Comparison of ENCODE assay signal across 8 cellular contexts in the genomic region with DNA sequence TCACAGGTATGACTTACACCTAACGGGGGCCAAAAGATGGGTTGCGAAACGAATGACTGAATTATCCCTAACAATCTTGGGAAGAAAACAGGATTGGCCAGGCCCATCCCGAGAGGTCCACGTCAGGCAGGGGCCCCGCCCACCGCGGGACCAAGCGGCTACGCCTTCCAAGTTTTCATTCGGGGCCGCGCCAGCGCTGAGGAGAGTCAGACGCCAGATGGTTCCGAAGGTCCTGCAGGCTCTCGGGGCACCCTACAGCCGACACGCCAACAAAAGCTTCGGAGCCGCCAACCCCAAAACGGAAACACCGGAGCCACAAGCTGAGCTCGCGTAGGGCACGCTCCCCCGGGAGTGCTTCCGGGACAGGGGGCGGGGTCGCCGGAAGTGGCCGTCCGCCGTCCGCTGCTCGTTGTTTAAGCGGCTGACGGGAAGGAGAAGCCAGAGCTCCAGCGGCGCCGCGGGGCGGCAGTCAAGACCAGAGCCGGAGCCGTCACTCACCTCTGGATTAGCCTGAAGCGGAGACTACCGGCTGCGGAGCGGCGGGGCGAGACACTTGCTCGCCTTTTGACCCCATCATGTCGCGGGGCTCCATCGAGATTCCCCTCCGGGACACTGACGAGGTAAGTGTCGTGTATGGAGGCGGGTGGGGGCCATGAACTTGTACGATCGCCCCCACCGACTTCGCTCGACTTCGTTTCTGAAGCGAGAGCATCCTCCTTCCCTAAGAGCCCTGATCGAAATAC. TPM values are rescaled to one million over a fixed set of nuclear protein-coding genes. Genes with fewer than 3 reads are reported as not detected.
DNase-seq lines count a peak whose midpoint lies in the region; ATAC-seq and TF ChIP-seq lines count a peak whose summit lies in the region.

Gene CTR9, plus strand, starts transcription at position 409 of the 743 bp plus-strand sequence. Its CDS starts 167 bp downstream, at position 576.

- peak within 1 kb of the TSS; percentile 95 to 96 for H3K4me3 ChIP-seq in CD4-positive, alpha-beta memory T cell (ENCODE audit: low read length in 2 of 2)
- H3K4me3 ChIP-seq in dorsolateral prefrontal cortex (peak within 1 kb of the TSS; percentile 63 to 99 (median 89)), right lobe of liver (peak within 1 kb of the TSS; percentile 75 to 90 (median 80))

- H3K27me3 ChIP-seq in CD4-positive, alpha-beta memory T cell (ENCODE audit: insufficient read depth, low read length), result no peaks in the 10 kb centered on the region
- H3K27me3 ChIP-seq in dorsolateral prefrontal cortex, result no peaks in the 10 kb centered on the region
- H3K27me3 ChIP-seq in right lobe of liver, result no peaks in the 10 kb centered on the region

- peak within 1 kb of the TSS; percentile 92 to 98 (median 97) for H3K4me3 Mint-ChIP-seq in CD4-positive, alpha-beta memory T cell
- peak within 1 kb of the TSS; percentile 93 for H3K4me3 Mint-ChIP-seq in activated CD4-positive, alpha-beta memory T cell treated with anti-CD3 and anti-CD28 coated beads for 36 hours

- TF ChIP-seq POLR2A in right lobe of liver (IDR thresholded peaks at IDR 0.05), result peak; percentile 97

- peak; percentile 92 for ATAC-seq in GM19438 (IDR thresholded peaks at IDR 0.05; ENCODE audit: low read depth, unreplicated experiment)
- peak; percentile 93 to 98 (median 98) for ATAC-seq in right lobe of liver

- TF ChIP-seq CTCF in dorsolateral prefrontal cortex (IDR thresholded peaks at IDR 0.05 in 54 of 56, conservative IDR thresholded peaks at IDR 0.05 in 2 of 56; ENCODE audit: low read depth in 1 of 56, partially characterized antibody in 56 of 56) (peak in 45 of 56 donors; percentile 20 to 68 (median 39)), right lobe of liver (IDR thresholded peaks at IDR 0.05) (peak in 2 of 4 donors; percentile 26)

- POLR2A ChIA-PET in CD4-positive, alpha-beta memory T cell (lab: Charles Lee; ENCODE audit: partially characterized antibody), result interaction anchor here (0.8 to 5.7 kb wide), 14 partner anchors 9 to 1290 kb away, joined by 3 to 62 read pairs (median 4); partner anchors contain the start of genes AMPD3, EIF4G2, RNF141 and USP47
- POLR2A ChIA-PET in activated CD4-positive, alpha-beta memory T cell treated with anti-CD3 and anti-CD28 coated beads for 36 hours (lab: Charles Lee), result interaction anchor here (0.6 to 1.9 kb wide), 9 partner anchors 9 to 1177 kb away, joined by 3 to 10 read pairs (median 3); partner anchors contain the start of genes AMPD3, EIF4G2, RNF141 and WEE1

- peak within 1 kb of the TSS; percentile 81 to 97 (median 94) for H3K27ac Mint-ChIP-seq in CD4-positive, alpha-beta memory T cell
- peak within 1 kb of the TSS; percentile 89 for H3K27ac Mint-ChIP-seq in activated CD4-positive, alpha-beta memory T cell treated with anti-CD3 and anti-CD28 coated beads for 36 hours

- no peaks in the 10 kb centered on the region for H3K9me3 ChIP-seq in CD4-positive, alpha-beta memory T cell (ENCODE audit: control insufficient read depth in 1 of 2, low read length in 2 of 2)
- no peaks in the 10 kb centered on the region for H3K9me3 ChIP-seq in right lobe of liver

- 3% methylated on average over 17 of the region's 67 CpGs for WGBS in right lobe of liver (ENCODE audit: insufficient coverage, low coverage, low lambda C conversion rate, missing lambda C conversion rate)

- H3K27ac ChIP-seq in CD4-positive, alpha-beta memory T cell (ENCODE audit: low read depth, low read length), result peak within 1 kb of the TSS; percentile 81
- H3K27ac ChIP-seq in dorsolateral prefrontal cortex (peak within 1 kb of the TSS; percentile 80 to 99 (median 97)), right lobe of liver (peak within 1 kb of the TSS; percentile 82 to 95 (median 91))

- no peaks in the 10 kb centered on the region for H3K27me3 Mint-ChIP-seq in CD4-positive, alpha-beta memory T cell
- H3K27me3 Mint-ChIP-seq in activated CD4-positive, alpha-beta memory T cell treated with anti-CD3 and anti-CD28 coated beads for 36 hours, result no peaks in the 10 kb centered on the region

- H3K4me1 Mint-ChIP-seq in CD4-positive, alpha-beta memory T cell, result peaks cover 14 to 46% (median 20%) of the 10 kb centered on the region in 4 donors
- H3K4me1 Mint-ChIP-seq in activated CD4-positive, alpha-beta memory T cell treated with anti-CD3 and anti-CD28 coated beads for 36 hours (ENCODE audit: low read depth), result peaks cover 25% of the 10 kb centered on the region

- H3K36me3 Mint-ChIP-seq in CD4-positive, alpha-beta memory T cell, result peaks cover 11 to 42% of the 10 kb centered on the region in 2 donors
- peaks cover 20% of the 10 kb centered on the region for H3K36me3 Mint-ChIP-seq in activated CD4-positive, alpha-beta memory T cell treated with anti-CD3 and anti-CD28 coated beads for 36 hours

- peak; percentile 88 to 91 (median 89) for DNase-seq in CD4-positive, alpha-beta memory T cell
- DNase-seq in HK-2 (ENCODE audit: unreplicated experiment) (peak; percentile 83), NCI-H82 treated with DMSO at 0.1 percent for 48 hours (lab: John Stamatoyannopoulos, UW; ENCODE audit: unreplicated experiment) (peak; percentile 80), dorsolateral prefrontal cortex (peak; percentile 92 to 97 (median 95)), right lobe of liver (peak; percentile 95 to 96 (median 96))
- DNase-seq in activated CD4-positive, alpha-beta memory T cell treated with anti-CD3 and anti-CD28 coated beads for 36 hours, result peak; percentile 96
- peak; percentile 89 to 91 for DNase-seq in stimulated activated CD4-positive, alpha-beta T cell treated with anti-CD3 and anti-CD28 coated beads, Interleukin-4, amount 100 ng/mL, for 48 hours (ENCODE audit: low read depth in 2 of 2)

- intact Hi-C loops in CD4-positive, alpha-beta memory T cell (cut with micrococcal nuclease), result loop anchor here (1.0 to 5.0 kb wide), 6 partner anchors 8 to 1091 kb away; partner anchors contain the start of genes USP47 and ZBED5
- intact Hi-C loops in activated CD4-positive, alpha-beta memory T cell treated with anti-CD3 and anti-CD28 coated beads for 36 hours (cut with micrococcal nuclease), result loop anchor here (1.0 to 5.0 kb wide), 4 partner anchors 45 to 1091 kb away; partner anchors contain the start of genes EIF4G2, USP47 and ZBED5
- intact Hi-C loops in dorsolateral prefrontal cortex (cut with DNase I) (loop anchor here (2.0 to 5.0 kb wide), 3 partner anchors 56 to 106 kb away; partner anchors contain the start of genes EIF4G2 (in 2 of the 2) and ZBED5 (in 1 of the 2)), right lobe of liver (cut with DNase I) (no loop called here)

- CTCF ChIA-PET in CD4-positive, alpha-beta memory T cell (lab: Charles Lee; ENCODE audit: partially characterized antibody), result interaction anchor here (0.7 to 1.5 kb wide), 7 partner anchors 9 to 338 kb away, joined by 3 to 9 read pairs (median 4); partner anchors contain the start of gene RNF141
- CTCF ChIA-PET in activated CD4-positive, alpha-beta memory T cell treated with anti-CD3 and anti-CD28 coated beads for 36 hours (lab: Charles Lee), result interaction anchor here (0.9 to 1.1 kb wide), 3 partner anchors 10 to 210 kb away, joined by 3 to 6 read pairs (median 4); partner anchors contain the start of gene RNF141

- H3K4me1 ChIP-seq in CD4-positive, alpha-beta memory T cell (ENCODE audit: insufficient read depth, low read length), result peaks cover 29% of the 10 kb centered on the region
- peaks cover 0 to 14% (median 5%) of the 10 kb centered on the region in 4 donors for H3K4me1 ChIP-seq in right lobe of liver

- no peaks in the 10 kb centered on the region for H3K9me3 Mint-ChIP-seq in CD4-positive, alpha-beta memory T cell
- no peaks in the 10 kb centered on the region for H3K9me3 Mint-ChIP-seq in activated CD4-positive, alpha-beta memory T cell treated with anti-CD3 and anti-CD28 coated beads for 36 hours

- peaks cover 10% of the 10 kb centered on the region for H3K36me3 ChIP-seq in CD4-positive, alpha-beta memory T cell (ENCODE audit: insufficient read depth, low read length)
- peaks cover 0 to 25% (median 5%) of the 10 kb centered on the region in 4 donors for H3K36me3 ChIP-seq in right lobe of liver

RNA-seq across cellular contexts. Expression of gene CTR9, which starts in this region (rescaled TPM):
- total RNA-seq in CD4-positive, alpha-beta memory T cell, result 10 to 100 TPM; 57.2 to 68.6 TPM
- 10 to 100 TPM; 39.7 to 58.8 TPM for polyA plus RNA-seq in CD4-positive, alpha-beta memory T cell
- total RNA-seq in activated CD4-positive, alpha-beta memory T cell treated with anti-CD3 and anti-CD28 coated beads for 36 hours, result 10 to 100 TPM; 37.6 to 39.9 TPM
- total RNA-seq in dorsolateral prefrontal cortex, result 10 to 100 TPM; 20.3 to 43.5 (median 27.9) TPM
- total RNA-seq in right lobe of liver, result 10 to 100 TPM; 15.9 to 38.9 (median 20.0) TPM

Comparison
In these comparisons a context has a peak if more than half of its experiments do, and no peak if none do; other contexts are left out.
1. Peak in every context shown above with its lines: DNase-seq, ATAC-seq, H3K4me3 ChIP-seq and H3K27ac ChIP-seq.
2. intact Hi-C loops: an anchor here in CD4-positive, alpha-beta memory T cell (1.0 to 5.0 kb wide), activated CD4-positive, alpha-beta memory T cell treated with anti-CD3 and anti-CD28 coated beads for 36 hours (1.0 to 5.0 kb wide) and dorsolateral prefrontal cortex (2.0 to 5.0 kb wide); none called in right lobe of liver.